ENCODE assay signal across 8 cellular contexts in genomic region chr9:34178698-34179527, GRCh38. TPM values are rescaled to one million over a fixed set of nuclear protein-coding genes. Genes with fewer than 3 reads are reported as not detected.
DNase-seq lines count a peak whose midpoint lies in the region; ATAC-seq and TF ChIP-seq lines count a peak whose summit lies in the region.

TSS of gene UBAP1 (plus strand) at chr9:34179043. CDS start at chr9:34220915, 41,872 bp downstream.

- H3K27me3 Mint-ChIP-seq in activated naive CD8-positive, alpha-beta T cell treated with anti-CD3 and anti-CD28 coated beads, Interleukin-2, amount 10 ng/mL, durations not matched to agents 7 days and 5 days, result no peaks in the 10 kb centered on the region

- H3K9me3 ChIP-seq in SU-DHL-6 (ENCODE audit: insufficient read depth, low read length) (no peaks in the 10 kb centered on the region), ovary (no peaks in the 10 kb centered on the region), thyroid gland (no peaks in the 10 kb centered on the region)

- 0 to 1% (median 0%) methylated on average over 52 of the region's 52 CpGs for WGBS in ovary, 3 donors
- WGBS in thyroid gland, 2 donors, result 1 to 2% methylated on average over 48 of the region's 52 CpGs

- H3K36me3 Mint-ChIP-seq in activated naive CD8-positive, alpha-beta T cell treated with anti-CD3 and anti-CD28 coated beads, Interleukin-2, amount 10 ng/mL, durations not matched to agents 7 days and 5 days, result peaks cover 9% of the 10 kb centered on the region

- peaks cover 55% of the 10 kb centered on the region for H3K79me2 ChIP-seq in SU-DHL-6 (ENCODE audit: insufficient read depth, low read length)

- H3K4me3 Mint-ChIP-seq in activated naive CD8-positive, alpha-beta T cell treated with anti-CD3 and anti-CD28 coated beads, Interleukin-2, amount 10 ng/mL, durations not matched to agents 7 days and 5 days, result peak within 1 kb of the TSS; percentile 99

- H3K27me3 ChIP-seq in SU-DHL-6 (ENCODE audit: low read length), result no peaks in the 10 kb centered on the region
- no peaks in the 10 kb centered on the region for H3K27me3 ChIP-seq in ovary
- H3K27me3 ChIP-seq in thyroid gland, result no peaks in the 10 kb centered on the region

- intact Hi-C loops in Right ventricle myocardium inferior (cut with DNase I), result loop anchor here (2.0 to 5.0 kb wide), 2 partner anchors 56 to 73 kb away; no protein-coding TSS in a partner anchor
- intact Hi-C loops in ovary (cut with DNase I), result loop anchor here in 1 of 4 donors (5.0 kb wide), 3 partner anchors 37 to 73 kb away; partner anchors contain the start of gene DCAF12
- intact Hi-C loops in thyroid gland (cut with DNase I), result no loop called here

- H3K4me1 ChIP-seq in ovary (ENCODE audit: insufficient read depth) (peaks cover 3% of the 10 kb centered on the region), thyroid gland (peaks cover 6 to 15% of the 10 kb centered on the region in 2 donors)

- H3K27ac Mint-ChIP-seq in activated naive CD8-positive, alpha-beta T cell treated with anti-CD3 and anti-CD28 coated beads, Interleukin-2, amount 10 ng/mL, durations not matched to agents 7 days and 5 days, result peak within 1 kb of the TSS; percentile 96

- no peaks in the 10 kb centered on the region for H4K20me1 ChIP-seq in SU-DHL-6 (ENCODE audit: low read depth, low read length)

- TF ChIP-seq EP300 in ovary (IDR thresholded peaks at IDR 0.05), result no peak

- H3K9me3 Mint-ChIP-seq in activated naive CD8-positive, alpha-beta T cell treated with anti-CD3 and anti-CD28 coated beads, Interleukin-2, amount 10 ng/mL, durations not matched to agents 7 days and 5 days, result no peaks in the 10 kb centered on the region

- peak; percentile 99 for ATAC-seq in HG02642 (IDR thresholded peaks at IDR 0.05; ENCODE audit: poor library complexity, unreplicated experiment)
- ATAC-seq in activated naive CD8-positive, alpha-beta T cell treated with anti-CD3 and anti-CD28 coated beads, Interleukin-2, amount 10 ng/mL, durations not matched to agents 7 days and 5 days (ENCODE audit: low read depth), result peak; percentile 99
- ATAC-seq in Right ventricle myocardium inferior, result peak; percentile 99

- H3K27ac ChIP-seq in SU-DHL-6 (ENCODE audit: low read depth, low read length), result peak within 1 kb of the TSS; percentile 49
- H3K27ac ChIP-seq in ovary, result peak within 1 kb of the TSS; percentile 88 to 98
- H3K27ac ChIP-seq in thyroid gland, result peak within 1 kb of the TSS; percentile 82 to 93 (median 91)

- TF ChIP-seq POLR2A in ovary (IDR thresholded peaks at IDR 0.05) (peak; percentile 96), thyroid gland (IDR thresholded peaks at IDR 0.05) (peak in 1 of 2 donors; percentile 96)

- peak; percentile 90 for DNase-seq in GM10266 (ENCODE audit: extremely low spot score)
- peak; percentile 91 for DNase-seq in NCI-H1105 treated with DMSO at 0.1 percent for 48 hours (lab: John Stamatoyannopoulos, UW)
- peak; percentile 92 for DNase-seq in activated naive CD8-positive, alpha-beta T cell treated with anti-CD3 and anti-CD28 coated beads, Interleukin-2, amount 10 ng/mL, durations not matched to agents 7 days and 5 days
- peak; percentile 98 for DNase-seq in Right ventricle myocardium inferior (ENCODE audit: missing footprints)
- peak; percentile 96 to 98 (median 97) for DNase-seq in ovary
- DNase-seq in thyroid gland, result peak; percentile 97

- peak within 1 kb of the TSS; percentile 89 for H3K4me2 ChIP-seq in SU-DHL-6 (ENCODE audit: low read depth, low read length, poor library complexity, severe bottlenecking)

- H3K9me2 ChIP-seq in SU-DHL-6 (replicated peaks; ENCODE audit: insufficient read depth, low read length), result no peaks in the 10 kb centered on the region

- POLR2A ChIA-PET in activated naive CD8-positive, alpha-beta T cell treated with anti-CD3 and anti-CD28 coated beads, Interleukin-2, amount 10 ng/mL, durations not matched to agents 7 days and 5 days (lab: Charles Lee), result interaction anchor here (0.5 to 1.7 kb wide), 10 partner anchors 9 to 361 kb away, joined by 3 to 8 read pairs (median 4); no protein-coding TSS in a partner anchor

- peaks cover 8% of the 10 kb centered on the region for H3K4me1 Mint-ChIP-seq in activated naive CD8-positive, alpha-beta T cell treated with anti-CD3 and anti-CD28 coated beads, Interleukin-2, amount 10 ng/mL, durations not matched to agents 7 days and 5 days

- H3K9ac ChIP-seq in SU-DHL-6 (ENCODE audit: low read length), result peak within 1 kb of the TSS; percentile 69

- TF ChIP-seq CTCF in GM10266 (IDR thresholded peaks at IDR 0.05; ENCODE audit: control insufficient read depth, insufficient read depth, low read depth, missing control alignments) (no peak), SU-DHL-6 (IDR thresholded peaks at IDR 0.05; ENCODE audit: insufficient read depth, low read length, poor library complexity, severe bottlenecking) (no peak), ovary (IDR thresholded peaks at IDR 0.05) (peak in 1 of 3 donors; percentile 6), thyroid gland (IDR thresholded peaks at IDR 0.05) (peak in 1 of 6 experiments; percentile 38)

- no peaks in the 10 kb centered on the region for H3F3A ChIP-seq in SU-DHL-6 (ENCODE audit: insufficient read depth)

- H3K36me3 ChIP-seq in SU-DHL-6 (ENCODE audit: low read length), result no peaks in the 10 kb centered on the region
- H3K36me3 ChIP-seq in ovary, result no peaks in the 10 kb centered on the region
- H3K36me3 ChIP-seq in thyroid gland, result no peaks in the 10 kb centered on the region

- peak within 1 kb of the TSS; percentile 72 for H2AFZ ChIP-seq in SU-DHL-6 (ENCODE audit: low read depth, low read length, severe bottlenecking)

- H3K4me3 ChIP-seq in SU-DHL-6 (ENCODE audit: insufficient read depth, low read length, poor library complexity, severe bottlenecking) (peak within 1 kb of the TSS; percentile 77), ovary (peak within 1 kb of the TSS; percentile 75), thyroid gland (replicated peaks in 1 of 3) (peak within 1 kb of the TSS; percentile 53 to 66 (median 54))

RNA-seq across cellular contexts. Expression of gene UBAP1, which starts in this region (rescaled TPM):
- 10 to 100 TPM; 36.3 to 36.5 TPM for total RNA-seq in activated naive CD8-positive, alpha-beta T cell treated with anti-CD3 and anti-CD28 coated beads, Interleukin-2, amount 10 ng/mL, durations not matched to agents 7 days and 5 days
- total RNA-seq in Right ventricle myocardium inferior (48.9 TPM), ovary (10 to 100 TPM; 25.8 to 52.8 (median 44.8) TPM), thyroid gland (10 to 100 TPM; 41.3 to 50.5 (median 44.8) TPM)
- 10 to 100 TPM; 42.1 to 93.9 TPM for polyA plus RNA-seq in ovary

Comparison
In these comparisons a context has a peak if more than half of its experiments do, and no peak if none do; other contexts are left out.
1. Peak in every context shown above with its lines: DNase-seq, ATAC-seq, H3K4me3 ChIP-seq and H3K27ac ChIP-seq.